1 cellular context compared by ENCODE assay signal in the genomic region with DNA sequence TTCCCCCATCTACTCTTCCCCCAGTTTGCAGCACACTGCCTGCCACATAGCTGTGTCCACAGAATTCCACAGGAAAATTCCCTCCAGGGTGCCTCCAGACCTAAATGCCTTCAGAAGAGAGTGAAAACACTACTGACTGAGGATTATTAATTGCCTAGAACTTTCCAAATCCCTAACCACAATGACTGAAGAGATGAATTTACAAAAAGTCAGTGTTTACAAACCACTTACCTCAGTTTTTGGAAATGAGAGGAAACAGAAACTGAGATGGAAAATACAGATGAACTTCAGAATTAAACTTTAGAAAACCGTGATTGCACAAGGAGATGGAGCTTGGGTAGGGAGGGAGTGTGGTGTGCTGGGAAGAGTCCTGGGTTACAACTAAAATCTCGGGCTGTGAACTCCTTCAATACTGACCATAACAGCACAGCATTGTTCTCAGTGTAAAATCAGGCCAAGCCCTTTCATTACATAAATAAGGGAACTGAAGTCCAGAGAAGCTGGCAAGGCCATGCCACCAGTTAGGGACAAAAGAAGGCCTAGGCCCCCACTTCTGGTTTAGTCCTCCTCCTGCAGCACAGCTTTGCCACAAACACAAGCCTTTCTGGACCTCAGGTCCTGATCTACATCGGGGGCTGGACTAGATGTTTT.
TF ChIP-seq lines count a peak whose summit lies in the region.

No MANE protein-coding gene starts in this region.

TF ChIP-seq in IMR-90, 13 proteins besides CTCF, POLR2A, EP300 and RAD21 (continued from another document):
- TF ChIP-seq RCOR1 (IDR thresholded peaks at IDR 0.05; ENCODE audit: insufficient replicate concordance, low read length) (no peak), MAFK (IDR thresholded peaks at IDR 0.05; ENCODE audit: low read depth, low read length) (no peak), RFX5 (IDR thresholded peaks at IDR 0.05; ENCODE audit: low read depth, low read length) (no peak)
